In the genomic region with DNA sequence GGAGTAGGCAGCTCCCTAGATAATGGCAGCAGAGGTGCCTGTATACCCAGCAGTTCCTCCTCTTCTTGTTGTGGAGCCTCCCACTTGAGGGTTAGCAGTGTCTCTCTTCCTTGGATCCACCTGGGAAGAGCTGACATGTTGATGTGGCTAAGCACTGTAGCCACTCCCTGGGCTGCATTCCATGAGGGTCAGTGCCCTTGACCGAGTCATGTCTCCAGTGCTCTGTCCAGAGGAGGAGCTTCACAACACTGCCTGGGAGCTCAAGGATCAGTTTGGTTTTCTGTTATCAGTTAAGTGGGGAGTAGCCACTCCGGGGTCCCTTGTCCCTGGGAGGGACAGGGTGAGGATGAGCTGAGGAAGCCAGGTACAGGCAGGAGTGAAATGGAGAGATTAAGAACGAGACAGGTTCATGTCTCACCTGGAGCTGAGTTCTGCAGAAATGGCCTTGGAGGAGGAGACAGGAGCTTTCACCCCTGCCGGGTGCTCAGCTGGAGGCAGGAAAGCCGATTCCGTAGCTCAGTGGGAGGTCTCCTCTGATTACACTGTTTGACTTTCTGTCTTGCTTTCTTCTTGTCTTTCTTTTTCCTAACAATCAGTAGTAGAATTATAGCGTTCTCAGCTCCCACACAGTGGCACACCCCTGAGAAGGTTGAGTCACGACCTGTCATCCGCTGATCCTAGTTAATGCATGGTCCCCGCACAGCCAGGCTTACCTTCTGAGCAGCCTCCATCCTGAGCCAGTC, we compare ENCODE assay signal across 12 cellular contexts. TPM values are rescaled to one million over a fixed set of nuclear protein-coding genes. Genes with fewer than 3 reads are reported as not detected.
DNase-seq lines count a peak whose midpoint lies in the region; ATAC-seq and TF ChIP-seq lines count a peak whose summit lies in the region.
"Had no signal": no experiment of that assay in that cellular context is flagged by ENCODE, and none has a peak within 500 bp of the region (broad histone marks: within the 10 kb centered on the region; RNA-seq: fewer than 3 reads in every experiment).

No MANE protein-coding gene starts in this region.

- H3K27me3 Mint-ChIP-seq in Caco-2 (ENCODE audit: insufficient read depth, unreplicated experiment) (no peaks in the 10 kb centered on the region), endothelial cell (ENCODE audit: unreplicated experiment) (peaks cover 2% of the 10 kb centered on the region)
- H3K27me3 Mint-ChIP-seq in CD4-positive, alpha-beta memory T cell = no peaks in the 10 kb centered on the region
- H3K27me3 Mint-ChIP-seq: activated B cell treated with CpG ODN at 0.5 μM for 24 hours; activated naive CD8-positive, alpha-beta T cell had no signal

- H3K9me3 ChIP-seq in Caco-2 (no peaks in the 10 kb centered on the region), mucosa of descending colon (no peaks in the 10 kb centered on the region)
- H3K9me3 ChIP-seq in CD4-positive, alpha-beta memory T cell (ENCODE audit: control insufficient read depth in 1 of 2, low read length in 2 of 2) = no peaks in the 10 kb centered on the region
- H3K9me3 ChIP-seq: thoracic aorta had no signal

- H3K27me3 ChIP-seq in Caco-2 (replicated peaks; ENCODE audit: control insufficient read depth, insufficient read depth, low read length) = no peaks in the 10 kb centered on the region
- H3K27me3 ChIP-seq in brain microvascular endothelial cell (replicated peaks) = no peaks in the 10 kb centered on the region
- no peaks in the 10 kb centered on the region for H3K27me3 ChIP-seq in CD4-positive, alpha-beta memory T cell (ENCODE audit: insufficient read depth, low read length)

- no peaks in the 10 kb centered on the region; the same call in 1 of the 2 replicates for H3K36me3 ChIP-seq in Caco-2 (ENCODE audit: control insufficient read depth, insufficient read depth, low read length)
- H3K36me3 ChIP-seq in brain microvascular endothelial cell (replicated peaks) = peaks cover 56% of the 10 kb centered on the region
- H3K36me3 ChIP-seq in mucosa of descending colon (ENCODE audit: low read depth) = no peaks in the 10 kb centered on the region
- H3K36me3 ChIP-seq in CD4-positive, alpha-beta memory T cell (ENCODE audit: insufficient read depth, low read length) = no peaks in the 10 kb centered on the region

- H3K4me1 Mint-ChIP-seq in Caco-2 (ENCODE audit: low read depth, unreplicated experiment) (peaks cover 9% of the 10 kb centered on the region), endothelial cell (ENCODE audit: unreplicated experiment) (peaks cover 3% of the 10 kb centered on the region)
- no peaks in the 10 kb centered on the region for H3K4me1 Mint-ChIP-seq in CD4-positive, alpha-beta memory T cell
- H3K4me1 Mint-ChIP-seq: activated B cell treated with CpG ODN at 0.5 μM for 24 hours had no signal

- CTCF ChIA-PET in Caco-2 (lab: Charles Lee) = interaction anchor here (0.5 kb wide), 1 partner anchor 42 kb away, joined by 5 read pairs; no protein-coding TSS in a partner anchor
- CTCF ChIA-PET in CD4-positive, alpha-beta memory T cell (lab: Charles Lee; ENCODE audit: partially characterized antibody) = interaction anchor here (1.1 to 1.7 kb wide), 3 partner anchors 11 to 16 kb away, joined by 3 to 4 read pairs (median 3); no protein-coding TSS in a partner anchor

- BruUV-seq in Caco-2 (replicated peaks; lab: Mats Ljungman, UMichigan) = no TSS peak

- in situ Hi-C loops in brain microvascular endothelial cell (cut with HindIII; ENCODE audit: low pct_ligation_motif_present, low sequenced_read_pairs) = no loop called here

- no peak overlapping the region for H3K4me3 Mint-ChIP-seq in Caco-2 (ENCODE audit: unreplicated experiment)
- H3K4me3 Mint-ChIP-seq in CD4-positive, alpha-beta memory T cell = no peak overlapping the region
- H3K4me3 Mint-ChIP-seq in endothelial cell (ENCODE audit: unreplicated experiment) = no peak overlapping the region
- H3K4me3 Mint-ChIP-seq: activated B cell treated with CpG ODN at 0.5 μM for 24 hours; activated naive CD8-positive, alpha-beta T cell had no signal

- H3K27ac ChIP-seq in brain microvascular endothelial cell = no peak overlapping the region
- H3K27ac ChIP-seq in CD4-positive, alpha-beta memory T cell (ENCODE audit: low read depth, low read length) = no peak overlapping the region
- H3K27ac ChIP-seq: thoracic aorta had no signal

- peak; percentile 10 for ATAC-seq in mucosa of descending colon

- TF ChIP-seq CTCF in Caco-2 (IDR thresholded peaks at IDR 0.05; ENCODE audit: insufficient read depth in 1 of 2, low read depth in 1 of 2, low read length in 1 of 2, severe bottlenecking in 1 of 2, unreplicated experiment in 1 of 2) = no peak
- no peak for TF ChIP-seq CTCF in brain microvascular endothelial cell (IDR thresholded peaks at IDR 0.05; ENCODE audit: low read depth, low read length, missing control alignments)
- no peak for TF ChIP-seq CTCF in mucosa of descending colon (IDR thresholded peaks at IDR 0.05)
- TF ChIP-seq CTCF in endothelial cell (IDR thresholded peaks at IDR 0.05; ENCODE audit: unreplicated experiment) = no peak

- intact Hi-C loops in Caco-2 (cut with micrococcal nuclease; ENCODE audit: unreplicated experiment) (no loop called here), mucosa of descending colon (cut with DNase I, micrococcal nuclease) (no loop called here)
- intact Hi-C loops in CD4-positive, alpha-beta memory T cell (cut with micrococcal nuclease) = no loop called here

- H3K27ac Mint-ChIP-seq in Caco-2 (ENCODE audit: unreplicated experiment) = peak overlapping the region; percentile 33
- peak overlapping the region in 3 of 7 donors; percentile 27 to 71 (median 52) for H3K27ac Mint-ChIP-seq in CD4-positive, alpha-beta memory T cell
- no peak overlapping the region for H3K27ac Mint-ChIP-seq in endothelial cell (ENCODE audit: unreplicated experiment)
- H3K27ac Mint-ChIP-seq: activated B cell treated with CpG ODN at 0.5 μM for 24 hours; activated naive CD8-positive, alpha-beta T cell had no signal

- H3K4me3 ChIP-seq in Caco-2 (ENCODE audit: low read depth, low read length) (no peak overlapping the region), brain microvascular endothelial cell (ENCODE audit: low read depth, low read length) (no peak overlapping the region), mucosa of descending colon (no peak overlapping the region)
- H3K4me3 ChIP-seq in CD4-positive, alpha-beta memory T cell (ENCODE audit: low read length in 2 of 2) = no peak overlapping the region
- H3K4me3 ChIP-seq: thoracic aorta had no signal

- peak; percentile 4 to 44 for DNase-seq in Caco-2
- DNase-seq in NCI-H1417 treated with DMSO at 0.1 percent for 48 hours (lab: John Stamatoyannopoulos, UW) = peak; percentile 30
- peak; percentile 24 for DNase-seq in brain microvascular endothelial cell
- DNase-seq in mucosa of descending colon = no peak
- DNase-seq in CD4-positive, alpha-beta memory T cell = no peak
- no peak for DNase-seq in NCI-H524 treated with DMSO at 0.1 percent for 48 hours (lab: John Stamatoyannopoulos, UW)
- DNase-seq in endothelial cell (ENCODE audit: low spot score) = no peak
- DNase-seq in activated CD4-positive, alpha-beta T cell treated with anti-CD3 and anti-CD28 coated beads for 4 hours = no peak
- DNase-seq: activated B cell treated with CpG ODN at 0.5 μM for 24 hours; stimulated activated CD4-positive, alpha-beta T cell treated with anti-CD3 and anti-CD28 coated beads, Interleukin-2, amount 100 ng/mL, for 48 hours had no signal

- H3K4me1 ChIP-seq in Caco-2 (no peaks in the 10 kb centered on the region), mucosa of descending colon (ENCODE audit: low read depth) (no peaks in the 10 kb centered on the region)
- H3K4me1 ChIP-seq in CD4-positive, alpha-beta memory T cell (ENCODE audit: insufficient read depth, low read length) = no peaks in the 10 kb centered on the region

- POLR2A ChIA-PET in Caco-2 (lab: Charles Lee) = no interaction called here
- POLR2A ChIA-PET in CD4-positive, alpha-beta memory T cell (lab: Charles Lee; ENCODE audit: partially characterized antibody) = no interaction called here

- H3K9me3 Mint-ChIP-seq in Caco-2 (ENCODE audit: unreplicated experiment) (no peaks in the 10 kb centered on the region), endothelial cell (ENCODE audit: unreplicated experiment) (no peaks in the 10 kb centered on the region)
- no peaks in the 10 kb centered on the region for H3K9me3 Mint-ChIP-seq in CD4-positive, alpha-beta memory T cell
- H3K9me3 Mint-ChIP-seq: activated B cell treated with CpG ODN at 0.5 μM for 24 hours had no signal

- H3K36me3 Mint-ChIP-seq in Caco-2 (ENCODE audit: insufficient read depth, unreplicated experiment) (peaks cover 65% of the 10 kb centered on the region), endothelial cell (ENCODE audit: low read depth, unreplicated experiment) (peaks cover 38% of the 10 kb centered on the region)
- H3K36me3 Mint-ChIP-seq in CD4-positive, alpha-beta memory T cell = peaks cover 19 to 22% of the 10 kb centered on the region in 2 donors

RNA-seq across cellular contexts. Expression of gene SEC22A, which starts 57.9 kb away (rescaled TPM):
- total RNA-seq in Caco-2 (2022) (12.5 and 17.7 TPM in 2 replicates), mucosa of descending colon (10 to 100 TPM; 11.7 to 13.7 (median 11.8) TPM), endothelial cell (ENCODE audit: unreplicated experiment) (14.9 TPM)
- 10 to 100 TPM; 19.4 to 23.2 TPM for total RNA-seq in CD4-positive, alpha-beta memory T cell
- polyA plus RNA-seq in CD4-positive, alpha-beta memory T cell = 10 to 100 TPM; 21.8 to 26.5 TPM

Comparison
In these comparisons a context has a peak if more than half of its experiments do, and no peak if none do; other contexts are left out.
1. DNase-seq: peak in Caco-2 (2 of 2), NCI-H1417 treated with DMSO at 0.1 percent for 48 hours (single experiment) and brain microvascular endothelial cell (single experiment); none in mucosa of descending colon (0 of 3), CD4-positive, alpha-beta memory T cell (0 of 5), NCI-H524 treated with DMSO at 0.1 percent for 48 hours (single experiment), endothelial cell (single experiment) and activated CD4-positive, alpha-beta T cell treated with anti-CD3 and anti-CD28 coated beads for 4 hours (0 of 2).